ENCODE assay signal across 15 cellular contexts in genomic region chr18:76258209-76258608, GRCh38.
DNase-seq lines count a peak whose midpoint lies in the region; ATAC-seq, FAIRE-seq and TF ChIP-seq lines count a peak whose summit lies in the region.
"Had no signal": no experiment of that assay in that cellular context is flagged by ENCODE, and none has a peak within 500 bp of the region (broad histone marks: within the 10 kb centered on the region; RNA-seq: fewer than 3 reads in every experiment).

No MANE protein-coding gene starts in this region.

- H3K27ac Mint-ChIP-seq in nephron = peak overlapping the region; percentile 88 to 91 (median 91)

- H3K36me3 Mint-ChIP-seq in nephron (ENCODE audit: low read depth) = no peaks in the 10 kb centered on the region

- no peak overlapping the region for H2AFZ ChIP-seq in HepG2 (ENCODE audit: low read length)

- H3K9me3 ChIP-seq in HepG2 (ENCODE audit: low read length) = no peaks in the 10 kb centered on the region
- H3K9me3 ChIP-seq: A549 had no signal

- H4K20me1 ChIP-seq in HepG2 (ENCODE audit: insufficient read depth, low read length) = no peaks in the 10 kb centered on the region

- FAIRE-seq in HepG2 (lab: Jason Lieb, UNC) = no peak
- FAIRE-seq: A549, GM12891, H54 had no signal

- no peaks in the 10 kb centered on the region for H3K27me3 Mint-ChIP-seq in nephron (ENCODE audit: low read depth)

- DNase-seq in GM03348 (ENCODE audit: low spot score) (peak; percentile 26), NCI-H526 treated with DMSO at 0.1 percent for 48 hours (lab: John Stamatoyannopoulos, UW) (peak; percentile 39), epithelial cell of esophagus (ENCODE audit: low read depth) (peak; percentile 49), HepG2 (ENCODE audit: low spot score) (no peak), glomerular visceral epithelial cell (ENCODE audit: extremely low spot score) (no peak), NCI-H2227 treated with DMSO at 0.1 percent for 48 hours (lab: John Stamatoyannopoulos, UW) (no peak), ureter (ENCODE audit: low spot score) (no peak)
- DNase-seq: Kasumi-1, NCI-H1417 treated with DMSO at 0.1 percent for 48 hours, NCI-H2081, PC-3 had no signal

- in situ Hi-C loops in HepG2 (cut with HindIII; ENCODE audit: extremely low pct_ligation_motif_present, low pct_unique_long_range_greater_than_20kb) = no loop called here

- H3K4me1 Mint-ChIP-seq in nephron = peaks cover 70% of the 10 kb centered on the region

- H3K4me1 ChIP-seq in HepG2 (ENCODE audit: insufficient read depth, low read length) = no peaks in the 10 kb centered on the region
- H3K4me1 ChIP-seq: A549 had no signal

- no peaks in the 10 kb centered on the region for H3K9me3 Mint-ChIP-seq in nephron

- no peak for TF ChIP-seq EP300 in HepG2 (IDR thresholded peaks at IDR 0.05; ENCODE audit: low read depth in 2 of 2, low read length in 2 of 2)
- no peak for TF ChIP-seq EP300 in HepG2 (CRISPR knock-in tag; IDR thresholded peaks at IDR 0.05; ENCODE audit: borderline replicate concordance)

- peak overlapping the region in 1 of 3 experiments; percentile 15 for H3K4me3 Mint-ChIP-seq in nephron

- ATAC-seq in HepG2 = no peak
- ATAC-seq: A549, PC-3 had no signal

- peaks cover 0 to 52% of the 10 kb centered on the region in 2 experiments; a peak in 4 of 5 replicates for H3K27me3 ChIP-seq in HepG2 (ENCODE audit: control insufficient read depth in 1 of 2, insufficient read depth in 2 of 2, low read length in 2 of 2)

- H3K79me2 ChIP-seq in HepG2 (ENCODE audit: insufficient read depth, low read length) = no peaks in the 10 kb centered on the region

- WGBS in HepG2 (ENCODE audit: low lambda C conversion rate) = 0% methylated on average over 2 of the region's 2 CpGs

- H3K4me3 ChIP-seq in epithelial cell of esophagus (ENCODE audit: low read length) (no peak overlapping the region), HepG2 (replicated peaks in 1 of 3; ENCODE audit: insufficient read depth in 1 of 3, low read depth in 2 of 3, low read length in 3 of 3) (no peak overlapping the region)
- H3K4me3 ChIP-seq: A549 had no signal

- CTCF ChIA-PET in HepG2 (lab: Yijun Ruan, JAX; ENCODE audit: low intra/inter-chr PET ratio, low total read pairs) = no interaction called here

- no peaks in the 10 kb centered on the region for H3K36me3 ChIP-seq in HepG2 (replicated peaks in 1 of 2; ENCODE audit: control insufficient read depth in 1 of 2, insufficient read depth in 2 of 2, low read length in 2 of 2)

- no peak overlapping the region for H3K4me2 ChIP-seq in HepG2 (ENCODE audit: low read depth, low read length)
- H3K4me2 ChIP-seq: A549 had no signal

- intact Hi-C loops in HepG2 (cut with micrococcal nuclease; ENCODE audit: unreplicated experiment) = loop anchor here (10.0 kb wide), 1 partner anchor 373 kb away; no protein-coding TSS in a partner anchor

- no peak for TF ChIP-seq POLR2A in HepG2 (IDR thresholded peaks at IDR 0.05; ENCODE audit: insufficient read depth in 1 of 2, low read depth in 2 of 2, low read length in 2 of 2)

- BruUV-seq in HepG2 (replicated peaks; lab: Mats Ljungman, UMichigan) = no TSS peak

- H3K9ac ChIP-seq in HepG2 (ENCODE audit: insufficient read depth, low read depth, low read length) = no peak overlapping the region

- TF ChIP-seq RAD21 in HepG2 (CRISPR knock-in tag; IDR thresholded peaks at IDR 0.05) = no peak

- POLR2A ChIA-PET in HepG2 (lab: Yijun Ruan, JAX) = no interaction called here

- H3K27ac ChIP-seq in HepG2 (ENCODE audit: extremely low read length, insufficient read depth, low read length) = no peak overlapping the region
- H3K27ac ChIP-seq: A549 had no signal

- TF ChIP-seq CTCF in epithelial cell of esophagus (IDR thresholded peaks at IDR 0.05; ENCODE audit: insufficient read depth, low read depth, low read length, missing control alignments) (no peak), nephron (IDR thresholded peaks at IDR 0.05; ENCODE audit: unreplicated experiment in 3 of 3) (no peak), HepG2 (CRISPR knock-in tag; IDR thresholded peaks at IDR 0.05) (no peak)

TF ChIP-seq in HepG2, 621 proteins besides CTCF, POLR2A, EP300 and RAD21:
- TF ChIP-seq SATB2 (CRISPR knock-in tag; IDR thresholded peaks at IDR 0.05) (no peak), SRSF1 (optimal IDR thresholded peaks at IDR 0.05; ENCODE audit: low read depth, low read length) (no peak), GTF3A (CRISPR knock-in tag; conservative IDR thresholded peaks at IDR 0.05) (no peak), ZNF674 (CRISPR knock-in tag; IDR thresholded peaks at IDR 0.05; ENCODE audit: low read depth) (no peak), SYNCRIP (IDR thresholded peaks at IDR 0.05; ENCODE audit: insufficient read depth, low read depth, low read length) (no peak), ZSCAN29 (CRISPR knock-in tag; conservative IDR thresholded peaks at IDR 0.05) (no peak), TARDBP (CRISPR knock-in tag; IDR thresholded peaks at IDR 0.05) (no peak)

Comparison
In these comparisons a context has a peak if more than half of its experiments do, and no peak if none do; other contexts are left out.
1. DNase-seq: peak in GM03348 (single experiment), NCI-H526 treated with DMSO at 0.1 percent for 48 hours (single experiment) and epithelial cell of esophagus (single experiment); none in HepG2 (single experiment), glomerular visceral epithelial cell (single experiment), NCI-H2227 treated with DMSO at 0.1 percent for 48 hours (single experiment) and ureter (single experiment).